ENCODE assay signal across 34 cellular contexts in genomic region chr4:145533011-145533410, GRCh38. TPM values are rescaled to one million over a fixed set of nuclear protein-coding genes. Genes with fewer than 3 reads are reported as not detected.
DNase-seq lines count a peak whose midpoint lies in the region; FAIRE-seq and TF ChIP-seq lines count a peak whose summit lies in the region.
"Had no signal": no experiment of that assay in that cellular context is flagged by ENCODE, and none has a peak within 500 bp of the region (broad histone marks: within the 10 kb centered on the region; RNA-seq: fewer than 3 reads in every experiment).

No MANE protein-coding gene starts in this region.

- H3K9me3 Mint-ChIP-seq in nephron = no peaks in the 10 kb centered on the region
- H3K9me3 Mint-ChIP-seq: CD8-positive, alpha-beta T cell had no signal

- H3K9me3 ChIP-seq in SK-N-MC (ENCODE audit: low read depth, low read length) (no peaks in the 10 kb centered on the region), ovary (no peaks in the 10 kb centered on the region)
- H3K9me3 ChIP-seq: A549, BE2C, heart left ventricle, pancreas had no signal

- 84 to 85% (median 85%) methylated on average over 4 of the region's 4 CpGs for WGBS in ovary, 3 donors

- peaks cover 80% of the 10 kb centered on the region for H3K4me1 Mint-ChIP-seq in nephron

- peak overlapping the region; percentile 86 to 97 (median 88) for H3K27ac Mint-ChIP-seq in nephron
- H3K27ac Mint-ChIP-seq: activated CD8-positive, alpha-beta T cell treated with anti-CD3 and anti-CD28 coated beads, Interleukin-2, amount 10 ng/mL, durations not matched to agents 7 days and 5 days; CD8-positive, alpha-beta T cell had no signal

- DNase-seq in GM12891 (ENCODE audit: insufficient read length, low spot score) (no peak), SK-N-MC (ENCODE audit: low read depth, low spot score) (no peak), epithelial cell of prostate (ENCODE audit: low read depth, low spot score) (no peak), DMS53 (lab: John Stamatoyannopoulos, UW) (no peak), Ammon's horn (ENCODE audit: low spot score) (no peak), ovary (no peak), SK-N-DZ (ENCODE audit: low spot score) (no peak)
- DNase-seq: activated CD4-positive, alpha-beta T cell treated with anti-CD3 and anti-CD28 coated beads for 4 hours; activated CD8-positive, alpha-beta T cell treated with anti-CD3 and anti-CD28 coated beads, Interleukin-2, amount 10 ng/mL, durations not matched to agents 7 days and 5 days; activated naive CD4-positive, alpha-beta T cell treated with anti-CD3 and anti-CD28 coated beads, Interleukin-2, amount 50 U/mL, for 16 hours; amniotic stem cell; BE2C; CD8-positive, alpha-beta T cell; effector CD4-positive, alpha-beta T cell; H7; heart left ventricle; KBM-7; kidney glomerular epithelial cell; MM.1S; NCI-H1436; NCI-H226; NCI-H69; pancreas; SHP77; stimulated activated CD4-positive, alpha-beta T cell treated with anti-CD3 and anti-CD28 coated beads, Interleukin-1b, Interleukin-23, amount 100 ng/mL, for 48 hours; stimulated activated naive CD8-positive, alpha-beta T cell treated with anti-CD3 and anti-CD28 coated beads, Interleukin-15, Interleukin-2, amounts not matched to agents 100 U/mL and 50 U/mL, for 24 hours; SW 1271; T1000 had no signal

- H3K4me3 ChIP-seq in SK-N-MC (no peak overlapping the region), ovary (no peak overlapping the region)
- H3K4me3 ChIP-seq: A549, heart left ventricle, lung, pancreas had no signal

- H3K4me1 ChIP-seq in ovary (ENCODE audit: insufficient read depth) = no peaks in the 10 kb centered on the region
- H3K4me1 ChIP-seq: pancreas had no signal

- no peaks in the 10 kb centered on the region for H3K36me3 ChIP-seq in SK-N-MC (ENCODE audit: insufficient read depth, low read length)
- H3K36me3 ChIP-seq in ovary = no peaks in the 10 kb centered on the region
- H3K36me3 ChIP-seq: BE2C, heart left ventricle, pancreas had no signal

- H3K27me3 ChIP-seq in ovary = no peaks in the 10 kb centered on the region
- H3K27me3 ChIP-seq: BE2C, heart left ventricle, pancreas had no signal

- H3K27me3 Mint-ChIP-seq in nephron (ENCODE audit: low read depth) = no peaks in the 10 kb centered on the region

- TF ChIP-seq CTCF in nephron (IDR thresholded peaks at IDR 0.05; ENCODE audit: unreplicated experiment in 3 of 3) (no peak), ovary (IDR thresholded peaks at IDR 0.05) (no peak)

- no peak overlapping the region for H3K9ac ChIP-seq in SK-N-MC (ENCODE audit: insufficient read length)

- H3K27ac ChIP-seq in SK-N-MC (peak overlapping the region; percentile 27; the same call in 1 of the 2 replicates), epithelial cell of prostate (peak overlapping the region; percentile 43), ovary (no peak overlapping the region)
- H3K27ac ChIP-seq: A549, heart left ventricle, pancreas, VCaP had no signal

- H3K4me3 Mint-ChIP-seq in nephron = peak overlapping the region in 2 of 3 experiments; percentile 17 to 36
- H3K4me3 Mint-ChIP-seq: activated CD8-positive, alpha-beta T cell treated with anti-CD3 and anti-CD28 coated beads, Interleukin-2, amount 10 ng/mL, durations not matched to agents 7 days and 5 days; CD8-positive, alpha-beta T cell had no signal

- H3K36me3 Mint-ChIP-seq in nephron (ENCODE audit: low read depth) = peaks cover under 1% of the 10 kb centered on the region
- H3K36me3 Mint-ChIP-seq: CD8-positive, alpha-beta T cell had no signal

- FAIRE-seq in GM12891 (lab: Jason Lieb, UNC) = peak; percentile 26
- FAIRE-seq: A549, colon, GM19239, pancreas had no signal

- intact Hi-C loops in ovary (cut with DNase I) = no loop called here

- no peak for TF ChIP-seq EP300 in ovary (IDR thresholded peaks at IDR 0.05)

- TF ChIP-seq POLR2A in GM12891 (IDR thresholded peaks at IDR 0.05; ENCODE audit: low read depth, low read length) = no peak
- no peak for TF ChIP-seq POLR2A in ovary (IDR thresholded peaks at IDR 0.05)

TF ChIP-seq in GM12891, 5 proteins besides CTCF, POLR2A, EP300 and RAD21:
- TF ChIP-seq POLR2AphosphoS5 (IDR thresholded peaks at IDR 0.05; ENCODE audit: low read depth, low read length) = no peak
- TF ChIP-seq POU2F2 (IDR thresholded peaks at IDR 0.05; ENCODE audit: low read depth, low read length) = no peak
- TF ChIP-seq TAF1 (IDR thresholded peaks at IDR 0.05; ENCODE audit: low read depth, low read length) = no peak
- no peak for TF ChIP-seq SPI1 (IDR thresholded peaks at IDR 0.05; ENCODE audit: low read depth, low read length)
- TF ChIP-seq PAX5 (IDR thresholded peaks at IDR 0.05; ENCODE audit: insufficient read depth, low read length, severe bottlenecking) = no peak

RNA-seq across cellular contexts. Expression of gene SMAD1, which starts 51.4 kb away (rescaled TPM):
- polyA plus RNA-seq in GM12891 (2012; ENCODE audit: low read depth, missing spikeins) = 12.4 TPM
- total RNA-seq in ovary = 10 to 100 TPM; 13.6 to 39.5 (median 19.8) TPM
- 10 to 100 TPM; 14.2 to 27.0 TPM for polyA plus RNA-seq in ovary
- polyA plus RNA-seq in SK-N-DZ (2014; cell fraction: cytosol; rRNA removed) = 21.1 and 21.6 TPM in 2 replicates
- polyA plus RNA-seq in SK-N-DZ (2014; cell fraction: nucleus; rRNA removed) = 10.1 and 19.8 TPM in 2 replicates
- total RNA-seq: CD8-positive, alpha-beta T cell had no signal

Comparison
In these comparisons a context has a peak if more than half of its experiments do, and no peak if none do; other contexts are left out.
1. H3K27ac ChIP-seq: peak in SK-N-MC (single experiment) and epithelial cell of prostate (single experiment); none in ovary (0 of 2).